Comparison of ENCODE assay signal across 35 cellular contexts in genomic region chr10:27654284-27654683, GRCh38.
"Had no signal": no experiment of that assay in that cellular context is flagged by ENCODE, and none has a peak within 500 bp of the region (broad histone marks: within the 10 kb centered on the region; RNA-seq: fewer than 3 reads in every experiment).

No MANE protein-coding gene starts in this region.

- H3K27me3 ChIP-seq: adrenal gland, cardiac muscle cell had no signal

- H3K4me3 Mint-ChIP-seq: activated B cell treated with CpG ODN at 0.5 μM for 24 hours; activated CD4-positive, alpha-beta memory T cell treated with anti-CD3 and anti-CD28 coated beads for 36 hours; activated CD4-positive, alpha-beta T cell treated with anti-CD3 and anti-CD28 coated beads, Interleukin-2, amount 10 ng/mL, durations not matched to agents 24 days and 14 days; activated CD8-positive, alpha-beta T cell treated with anti-CD3 and anti-CD28 coated beads for 36 hours; activated naive CD4-positive, alpha-beta T cell treated with anti-CD3 and anti-CD28 coated beads for 36 hours; activated naive CD8-positive, alpha-beta T cell treated with anti-CD3 and anti-CD28 coated beads for 36 hours; activated T-cell treated with anti-CD3 and anti-CD28 coated beads, Interleukin-2, amount 50 U/mL, for 4 hours; activated T-cell treated with anti-CD3 and anti-CD28 coated beads, Interleukin-2, amount 50 U/mL, for 72 hours; activated T-helper 1 cell treated with anti-CD3 and anti-CD28 coated beads, Interleukin-12 subunit alpha, Interleukin-12 subunit beta, Interleukin-2, Interleukin-4 antibody, amounts not matched to agents 30 ng/mL and 10 ng/mL and 1 ng/mL, durations not matched to agents 14 hours and 24 hours and 36 hours; activated T-helper 17 cell treated with anti-CD3 and anti-CD28 coated beads, Interleukin-2, amount 50 U/mL, for 72 hours; brain; central memory CD8-positive, alpha-beta T cell; T-cell; T-helper 2 cell treated with Interferon-gamma antibody and Interleukin-4, amounts not matched to agents 5 μg/mL and 100 μg/mL, for 36 hours had no signal

- H3K4me1 Mint-ChIP-seq: activated B cell treated with CpG ODN at 0.5 μM for 24 hours; activated naive CD8-positive, alpha-beta T cell treated with anti-CD3 and anti-CD28 coated beads for 36 hours; brain had no signal

- ATAC-seq: activated CD8-positive, alpha-beta T cell treated with anti-CD3 and anti-CD28 coated beads for 36 hours; activated naive CD4-positive, alpha-beta T cell treated with anti-CD3 and anti-CD28 coated beads, Interleukin-2, amount 50 U/mL, for 72 hours; activated T-cell treated with anti-CD3 and anti-CD28 coated beads, Interleukin-2, amount 50 U/mL, for 4 hours; activated T-cell treated with anti-CD3 and anti-CD28 coated beads, Interleukin-2, amount 50 U/mL, for 72 hours; activated T-helper 17 cell treated with anti-CD3 and anti-CD28 coated beads, Interleukin-2, amount 50 U/mL, for 72 hours; T-cell had no signal

- DNase-seq: activated B cell treated with CpG ODN at 0.5 μM for 24 hours; activated CD4-positive, alpha-beta memory T cell treated with anti-CD3 and anti-CD28 coated beads for 36 hours; activated CD4-positive, alpha-beta T cell treated with anti-CD3 and anti-CD28 coated beads for 4 hours; activated CD4-positive, alpha-beta T cell treated with anti-CD3 and anti-CD28 coated beads, Interleukin-2, amount 10 ng/mL, durations not matched to agents 24 days and 14 days; activated CD4-positive, alpha-beta T cell treated with anti-CD3 and anti-CD28 coated beads, Interleukin-2, amount 50 U/mL, for 1 hour; activated CD4-positive, alpha-beta T cell treated with anti-CD3 and anti-CD28 coated beads, Interleukin-2, amount 50 U/mL, for 4 hours; activated CD4-positive, CD25-positive, alpha-beta regulatory T cell treated with anti-CD3 and anti-CD28 coated beads, Interleukin-2, amount 50 U/mL, for 72 hours; activated CD8-positive, alpha-beta memory T cell treated with anti-CD3 and anti-CD28 coated beads, Interleukin-2, amount 50 U/mL, for 4 hours; activated CD8-positive, alpha-beta T cell treated with anti-CD3 and anti-CD28 coated beads for 36 hours; activated effector memory CD4-positive, alpha-beta T cell treated with anti-CD3 and anti-CD28 coated beads, Interleukin-2, amount 50 U/mL, for 16 hours; activated gamma-delta T cell treated with Interleukin-2 at 50 U/mL for 16 hours; activated naive CD4-positive, alpha-beta T cell; activated naive CD4-positive, alpha-beta T cell treated with anti-CD3 and anti-CD28 coated beads for 36 hours; activated naive CD4-positive, alpha-beta T cell treated with anti-CD3 and anti-CD28 coated beads, Interleukin-2, amount 50 U/mL, for 16 hours; activated naive CD8-positive, alpha-beta T cell treated with anti-CD3 and anti-CD28 coated beads for 36 hours; activated T-cell treated with anti-CD3 and anti-CD28 coated beads for 4 hours; activated T-cell treated with anti-CD3 and anti-CD28 coated beads, Interleukin-2, amount 50 U/mL, for 1 hour; activated T-cell treated with anti-CD3 and anti-CD28 coated beads, Interleukin-2, amount 50 U/mL, for 4 hours; activated T-cell treated with anti-CD3 and anti-CD28 coated beads, Interleukin-2, amount 50 U/mL, for 72 hours; adrenal gland; amniotic stem cell; aorta; caudate nucleus; cerebellar nuclear complex; T-cell; T-helper 2 cell; T-helper 9 cell had no signal

- H3K9me3 Mint-ChIP-seq: activated B cell treated with CpG ODN at 0.5 μM for 24 hours; activated CD4-positive, alpha-beta memory T cell treated with anti-CD3 and anti-CD28 coated beads for 36 hours; activated CD4-positive, alpha-beta T cell treated with anti-CD3 and anti-CD28 coated beads, Interleukin-2, amount 10 ng/mL, durations not matched to agents 24 days and 14 days; activated CD8-positive, alpha-beta T cell treated with anti-CD3 and anti-CD28 coated beads for 36 hours; activated naive CD4-positive, alpha-beta T cell treated with anti-CD3 and anti-CD28 coated beads for 36 hours; activated naive CD4-positive, alpha-beta T cell treated with anti-CD3 and anti-CD28 coated beads, Interleukin-2, amount 50 U/mL, for 72 hours; activated naive CD8-positive, alpha-beta T cell treated with anti-CD3 and anti-CD28 coated beads for 36 hours; activated T-cell treated with anti-CD3 and anti-CD28 coated beads, Interleukin-2, amount 50 U/mL, for 4 hours; activated T-cell treated with anti-CD3 and anti-CD28 coated beads, Interleukin-2, amount 50 U/mL, for 72 hours; activated T-helper 1 cell treated with anti-CD3 and anti-CD28 coated beads, Interleukin-12 subunit alpha, Interleukin-12 subunit beta, Interleukin-2, Interleukin-4 antibody, amounts not matched to agents 30 ng/mL and 10 ng/mL and 1 ng/mL, durations not matched to agents 14 hours and 24 hours and 36 hours; activated T-helper 17 cell treated with anti-CD3 and anti-CD28 coated beads, Interleukin-2, amount 50 U/mL, for 72 hours; central memory CD8-positive, alpha-beta T cell; T-cell; T-helper 2 cell treated with Interferon-gamma antibody and Interleukin-4, amounts not matched to agents 5 μg/mL and 100 μg/mL, for 36 hours had no signal

- H3K36me3 Mint-ChIP-seq: activated CD4-positive, alpha-beta memory T cell treated with anti-CD3 and anti-CD28 coated beads for 36 hours; activated naive CD4-positive, alpha-beta T cell treated with anti-CD3 and anti-CD28 coated beads, Interleukin-2, amount 50 U/mL, for 72 hours; activated naive CD8-positive, alpha-beta T cell treated with anti-CD3 and anti-CD28 coated beads for 36 hours; brain; T-cell had no signal

- H3K4me1 ChIP-seq: adrenal gland had no signal

- H3K9me3 ChIP-seq: adrenal gland had no signal

- H3K4me3 ChIP-seq: adrenal gland, cardiac muscle cell had no signal

- H3K27ac ChIP-seq: adrenal gland, cardiac muscle cell, VCaP had no signal

- H3K27ac Mint-ChIP-seq: activated B cell treated with CpG ODN at 0.5 μM for 24 hours; activated CD4-positive, alpha-beta memory T cell treated with anti-CD3 and anti-CD28 coated beads for 36 hours; activated CD4-positive, alpha-beta T cell treated with anti-CD3 and anti-CD28 coated beads, Interleukin-2, amount 10 ng/mL, durations not matched to agents 24 days and 14 days; activated CD8-positive, alpha-beta T cell treated with anti-CD3 and anti-CD28 coated beads for 36 hours; activated naive CD4-positive, alpha-beta T cell treated with anti-CD3 and anti-CD28 coated beads for 36 hours; activated naive CD4-positive, alpha-beta T cell treated with anti-CD3 and anti-CD28 coated beads, Interleukin-2, amount 50 U/mL, for 72 hours; activated naive CD8-positive, alpha-beta T cell treated with anti-CD3 and anti-CD28 coated beads for 36 hours; activated T-cell treated with anti-CD3 and anti-CD28 coated beads, Interleukin-2, amount 50 U/mL, for 72 hours; activated T-helper 1 cell treated with anti-CD3 and anti-CD28 coated beads, Interleukin-12 subunit alpha, Interleukin-12 subunit beta, Interleukin-2, Interleukin-4 antibody, amounts not matched to agents 30 ng/mL and 10 ng/mL and 1 ng/mL, durations not matched to agents 14 hours and 24 hours and 36 hours; activated T-helper 17 cell treated with anti-CD3 and anti-CD28 coated beads, Interleukin-2, amount 50 U/mL, for 72 hours; brain; T-cell; T-helper 2 cell treated with Interferon-gamma antibody and Interleukin-4, amounts not matched to agents 5 μg/mL and 100 μg/mL, for 36 hours had no signal

- H3K36me3 ChIP-seq: adrenal gland, cardiac muscle cell had no signal
